In the genomic region with DNA sequence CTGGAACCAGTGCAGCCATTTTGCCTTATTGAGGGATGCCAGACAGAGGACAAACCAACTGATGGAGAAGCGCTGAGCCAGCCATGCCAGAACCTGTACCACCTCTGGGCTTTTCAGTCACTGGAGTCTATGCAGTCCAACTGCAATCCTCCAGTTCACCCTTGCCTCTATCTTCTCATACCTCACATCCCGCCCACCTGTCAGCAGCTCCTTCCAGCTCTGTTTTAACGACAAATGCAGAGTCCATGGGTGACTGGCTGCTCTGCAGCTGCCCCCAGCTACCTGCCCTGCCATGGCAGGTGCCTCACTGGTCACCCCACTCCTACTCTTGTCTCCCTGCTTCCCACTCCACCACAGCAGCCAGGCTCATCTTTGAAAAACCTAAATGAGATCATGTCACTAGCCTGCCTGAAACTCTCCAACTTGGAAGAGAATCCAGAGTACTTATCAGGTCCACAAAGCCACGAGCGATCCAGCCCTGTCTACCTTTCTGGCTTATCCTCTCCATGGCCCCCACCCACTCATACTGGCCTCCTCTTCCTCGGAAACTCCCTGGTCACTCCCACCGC, we compare ENCODE assay signal across 25 cellular contexts. TPM values are rescaled to one million over a fixed set of nuclear protein-coding genes. Genes with fewer than 3 reads are reported as not detected.
DNase-seq lines count a peak whose midpoint lies in the region; ATAC-seq and TF ChIP-seq lines count a peak whose summit lies in the region.
"Had no signal": no experiment of that assay in that cellular context is flagged by ENCODE, and none has a peak within 500 bp of the region (broad histone marks: within the 10 kb centered on the region; RNA-seq: fewer than 3 reads in every experiment).

No MANE protein-coding gene starts in this region.

- peaks cover 14% of the 10 kb centered on the region for H3K4me1 Mint-ChIP-seq in activated CD4-positive, alpha-beta T cell treated with anti-CD3 and anti-CD28 coated beads, Interleukin-2, amount 10 ng/mL, durations not matched to agents 24 days and 14 days
- H3K4me1 Mint-ChIP-seq in natural killer cell = peaks cover 12 to 32% of the 10 kb centered on the region in 2 donors
- H3K4me1 Mint-ChIP-seq in natural killer cell treated with Interleukin-12 subunit alpha and Interleukin-12 subunit beta and Interleukin-15 and Interleukin-18, amount 100 ng/mL, for 72 hours (ENCODE audit: low read depth in 2 of 2) = peaks cover 33 to 43% of the 10 kb centered on the region in 2 donors

- H3K4me3 Mint-ChIP-seq in activated CD4-positive, alpha-beta T cell treated with anti-CD3 and anti-CD28 coated beads, Interleukin-2, amount 10 ng/mL, durations not matched to agents 24 days and 14 days = no peak overlapping the region
- no peak overlapping the region for H3K4me3 Mint-ChIP-seq in natural killer cell
- no peak overlapping the region for H3K4me3 Mint-ChIP-seq in natural killer cell treated with Interleukin-12 subunit alpha and Interleukin-12 subunit beta and Interleukin-15 and Interleukin-18, amount 100 ng/mL, for 72 hours
- H3K4me3 Mint-ChIP-seq: CD4-positive, alpha-beta T cell had no signal

- ATAC-seq in natural killer cell = no peak
- ATAC-seq in natural killer cell treated with Interleukin-12 subunit alpha and Interleukin-12 subunit beta and Interleukin-15 and Interleukin-18, amount 100 ng/mL, for 72 hours = no peak
- ATAC-seq in GM18909 (IDR thresholded peaks at IDR 0.05; ENCODE audit: poor library complexity, unreplicated experiment) = no peak
- no peak for ATAC-seq in HG03139 (IDR thresholded peaks at IDR 0.05; ENCODE audit: unreplicated experiment)
- ATAC-seq: HCT116, PC-3 had no signal

- H3K9me3 Mint-ChIP-seq in activated CD4-positive, alpha-beta T cell treated with anti-CD3 and anti-CD28 coated beads, Interleukin-2, amount 10 ng/mL, durations not matched to agents 24 days and 14 days = peaks cover 11% of the 10 kb centered on the region
- no peaks in the 10 kb centered on the region for H3K9me3 Mint-ChIP-seq in natural killer cell
- no peaks in the 10 kb centered on the region for H3K9me3 Mint-ChIP-seq in natural killer cell treated with Interleukin-12 subunit alpha and Interleukin-12 subunit beta and Interleukin-15 and Interleukin-18, amount 100 ng/mL, for 72 hours
- H3K9me3 Mint-ChIP-seq: CD4-positive, alpha-beta T cell had no signal

- DNase-seq in activated CD4-positive, alpha-beta T cell treated with anti-CD3 and anti-CD28 coated beads, Interleukin-2, amount 10 ng/mL, durations not matched to agents 24 days and 14 days = peak; percentile 60
- no peak for DNase-seq in activated CD4-positive, alpha-beta T cell treated with anti-CD3 and anti-CD28 coated beads for 4 hours
- DNase-seq in natural killer cell = peak; percentile 11
- no peak for DNase-seq in natural killer cell treated with Interleukin-12 subunit alpha and Interleukin-12 subunit beta and Interleukin-15 and Interleukin-18, amount 100 ng/mL, for 72 hours (ENCODE audit: low spot score)
- DNase-seq in mesenteric fat pad (ENCODE audit: low spot score) = peak; percentile 77
- DNase-seq: CD4-positive, alpha-beta T cell; DMS53; NCI-H1048; NCI-H1417; NCI-H1694; NCI-H2029 treated with DMSO at 0.1 percent for 48 hours; NCI-H446 treated with DMSO at 0.1 percent for 48 hours; NCI-H526; NCI-H82; NK-92 treated with Interleukin-12 subunit alpha and Interleukin-12 subunit beta, amount 100 ng/mL, for 24 hours; PC-3; Right ventricle myocardium superior had no signal

- intact Hi-C loops in activated CD4-positive, alpha-beta T cell treated with anti-CD3 and anti-CD28 coated beads, Interleukin-2, amount 10 ng/mL, durations not matched to agents 24 days and 14 days (cut with micrococcal nuclease) = no loop called here
- intact Hi-C loops in natural killer cell (cut with micrococcal nuclease) = no loop called here

- no peak for TF ChIP-seq CTCF in natural killer cell (IDR thresholded peaks at IDR 0.05)

- peaks cover 2% of the 10 kb centered on the region for H3K36me3 Mint-ChIP-seq in activated CD4-positive, alpha-beta T cell treated with anti-CD3 and anti-CD28 coated beads, Interleukin-2, amount 10 ng/mL, durations not matched to agents 24 days and 14 days (ENCODE audit: low read depth)
- no peaks in the 10 kb centered on the region for H3K36me3 Mint-ChIP-seq in natural killer cell
- H3K36me3 Mint-ChIP-seq in natural killer cell treated with Interleukin-12 subunit alpha and Interleukin-12 subunit beta and Interleukin-15 and Interleukin-18, amount 100 ng/mL, for 72 hours = no peaks in the 10 kb centered on the region

- H3K27me3 Mint-ChIP-seq in activated CD4-positive, alpha-beta T cell treated with anti-CD3 and anti-CD28 coated beads, Interleukin-2, amount 10 ng/mL, durations not matched to agents 24 days and 14 days = peaks cover 24% of the 10 kb centered on the region
- H3K27me3 Mint-ChIP-seq in natural killer cell (ENCODE audit: low read depth in 2 of 2) = peaks cover 7 to 13% of the 10 kb centered on the region in 2 donors
- peaks cover 0 to 11% of the 10 kb centered on the region in 2 donors for H3K27me3 Mint-ChIP-seq in natural killer cell treated with Interleukin-12 subunit alpha and Interleukin-12 subunit beta and Interleukin-15 and Interleukin-18, amount 100 ng/mL, for 72 hours
- H3K27me3 Mint-ChIP-seq: CD4-positive, alpha-beta T cell had no signal

- no peak overlapping the region for H3K27ac Mint-ChIP-seq in activated CD4-positive, alpha-beta T cell treated with anti-CD3 and anti-CD28 coated beads, Interleukin-2, amount 10 ng/mL, durations not matched to agents 24 days and 14 days
- no peak overlapping the region for H3K27ac Mint-ChIP-seq in natural killer cell
- no peak overlapping the region for H3K27ac Mint-ChIP-seq in natural killer cell treated with Interleukin-12 subunit alpha and Interleukin-12 subunit beta and Interleukin-15 and Interleukin-18, amount 100 ng/mL, for 72 hours
- H3K27ac Mint-ChIP-seq: CD4-positive, alpha-beta T cell had no signal

RNA-seq across cellular contexts. Expression of a gene that starts 14.0 kb away (rescaled TPM):
- 36.9 and 39.6 TPM in 2 replicates for total RNA-seq in activated CD4-positive, alpha-beta T cell treated with anti-CD3 and anti-CD28 coated beads, Interleukin-2, amount 10 ng/mL, durations not matched to agents 24 days and 14 days
- total RNA-seq in natural killer cell (1 to 10 TPM; 2.1 to 2.2 (median 2.2) TPM), mesenteric fat pad (0.35 TPM)
- 1 to 10 TPM in 1 of 2 donors, under 1 TPM in 1; 0.67 to 1.5 TPM for total RNA-seq in natural killer cell treated with Interleukin-12 subunit alpha and Interleukin-12 subunit beta and Interleukin-15 and Interleukin-18, amount 100 ng/mL, for 72 hours
- total RNA-seq: HT-29 had no signal

RNA-seq across cellular contexts. Expression of a gene that starts 35.0 kb away (rescaled TPM):
- 67.7 and 71.3 TPM in 2 replicates for total RNA-seq in activated CD4-positive, alpha-beta T cell treated with anti-CD3 and anti-CD28 coated beads, Interleukin-2, amount 10 ng/mL, durations not matched to agents 24 days and 14 days
- not detected for total RNA-seq in natural killer cell
- total RNA-seq in natural killer cell treated with Interleukin-12 subunit alpha and Interleukin-12 subunit beta and Interleukin-15 and Interleukin-18, amount 100 ng/mL, for 72 hours = under 1 TPM in 1 of 2 donors, not detected in 1; 0.36 TPM
- total RNA-seq in mesenteric fat pad = not detected
- total RNA-seq: CD4-positive, alpha-beta T cell; Daoy; G401; H1; HT-29; PC-3; Right ventricle myocardium superior; SJSA1 had no signal

RNA-seq across cellular contexts. Expression of a gene that starts 48.1 kb away (rescaled TPM):
- 1,084 and 1,122 TPM in 2 replicates for total RNA-seq in activated CD4-positive, alpha-beta T cell treated with anti-CD3 and anti-CD28 coated beads, Interleukin-2, amount 10 ng/mL, durations not matched to agents 24 days and 14 days
- total RNA-seq in natural killer cell = 1 to 10 TPM in 1 of 3 donors, under 1 TPM in 2; 0.65 to 1.2 (median 0.82) TPM
- total RNA-seq in natural killer cell treated with Interleukin-12 subunit alpha and Interleukin-12 subunit beta and Interleukin-15 and Interleukin-18, amount 100 ng/mL, for 72 hours = 100 to 1,000 TPM in 1 of 2 donors, 10 to 100 TPM in 1; 41.4 to 125 TPM
- total RNA-seq in mesenteric fat pad = not detected
- total RNA-seq: CD4-positive, alpha-beta T cell; G401; H1; Right ventricle myocardium superior had no signal

Comparison
In these comparisons a context has a peak if more than half of its experiments do, and no peak if none do; other contexts are left out.
1. DNase-seq: peak in activated CD4-positive, alpha-beta T cell treated with anti-CD3 and anti-CD28 coated beads, Interleukin-2, amount 10 ng/mL, durations not matched to agents 24 days and 14 days (single experiment), natural killer cell (single experiment) and mesenteric fat pad (single experiment); none in activated CD4-positive, alpha-beta T cell treated with anti-CD3 and anti-CD28 coated beads for 4 hours (0 of 2) and natural killer cell treated with Interleukin-12 subunit alpha and Interleukin-12 subunit beta and Interleukin-15 and Interleukin-18, amount 100 ng/mL, for 72 hours (single experiment).
2. RNA of a gene that starts 48.1 kb away (total RNA-seq): 1,084 to 1,122 TPM in activated CD4-positive, alpha-beta T cell treated with anti-CD3 and anti-CD28 coated beads, Interleukin-2, amount 10 ng/mL, durations not matched to agents 24 days and 14 days and 41.4 to 125 TPM in natural killer cell treated with Interleukin-12 subunit alpha and Interleukin-12 subunit beta and Interleukin-15 and Interleukin-18, amount 100 ng/mL, for 72 hours; 0.65 to 1.2 TPM in natural killer cell and not detected in mesenteric fat pad (single experiment); every median in the first group is over 10 times any median in the second.
3. RNA of a gene that starts 14.0 kb away (total RNA-seq): 36.9 to 39.6 TPM in activated CD4-positive, alpha-beta T cell treated with anti-CD3 and anti-CD28 coated beads, Interleukin-2, amount 10 ng/mL, durations not matched to agents 24 days and 14 days; 2.1 to 2.2 TPM in natural killer cell, 0.67 to 1.5 TPM in natural killer cell treated with Interleukin-12 subunit alpha and Interleukin-12 subunit beta and Interleukin-15 and Interleukin-18, amount 100 ng/mL, for 72 hours and 0.35 TPM in mesenteric fat pad (single experiment); every median in the first group is over 10 times any median in the second.
4. RNA of a gene that starts 35.0 kb away (total RNA-seq): 67.7 to 71.3 TPM in activated CD4-positive, alpha-beta T cell treated with anti-CD3 and anti-CD28 coated beads, Interleukin-2, amount 10 ng/mL, durations not matched to agents 24 days and 14 days; 0.36 TPM in natural killer cell treated with Interleukin-12 subunit alpha and Interleukin-12 subunit beta and Interleukin-15 and Interleukin-18, amount 100 ng/mL, for 72 hours, not detected in natural killer cell and not detected in mesenteric fat pad (single experiment); every median in the first group is over 10 times any median in the second.